8 cellular contexts compared by ENCODE assay signal in the genomic region with DNA sequence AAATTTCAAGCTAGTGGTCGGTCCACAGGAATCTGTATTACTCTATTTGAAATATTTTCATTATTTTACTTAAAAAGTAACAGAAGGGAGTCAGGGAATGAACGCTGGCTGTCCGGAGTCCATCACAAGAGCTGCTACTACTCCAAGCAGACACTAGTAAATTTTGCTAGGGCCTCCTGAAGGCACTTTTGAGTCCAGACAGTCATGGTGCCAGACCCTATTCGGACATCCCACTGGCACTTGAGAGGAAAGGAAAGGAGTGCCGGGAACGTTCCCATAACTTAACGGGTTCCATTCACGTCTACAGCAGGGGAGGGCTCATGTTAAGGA. TPM values are rescaled to one million over a fixed set of nuclear protein-coding genes. Genes with fewer than 3 reads are reported as not detected.
DNase-seq lines count a peak whose midpoint lies in the region; ATAC-seq and TF ChIP-seq lines count a peak whose summit lies in the region.

No MANE protein-coding gene starts in this region.

- peak overlapping the region; percentile 96 for H2AFZ ChIP-seq in mammary epithelial cell (ENCODE audit: low read depth, low read length)

- H3K4me1 Mint-ChIP-seq in naive B cell: peaks cover 19 to 41% (median 41%) of the 10 kb centered on the region in 3 donors

- H3K27ac Mint-ChIP-seq in naive B cell: peak overlapping the region; percentile 92 to 97 (median 96)

- peak overlapping the region; percentile 92 to 98 (median 96) for H3K4me3 Mint-ChIP-seq in naive B cell

- ATAC-seq in GM18907 (IDR thresholded peaks at IDR 0.05; ENCODE audit: unreplicated experiment) (peak; percentile 13), HG03280 (IDR thresholded peaks at IDR 0.05; ENCODE audit: unreplicated experiment) (peak; percentile 2), naive B cell (ENCODE audit: low read depth in 2 of 2) (no peak), HG03039 (IDR thresholded peaks at IDR 0.05; ENCODE audit: unreplicated experiment) (no peak)

- no peaks in the 10 kb centered on the region for H3K36me3 Mint-ChIP-seq in naive B cell

- H3K36me3 ChIP-seq in mammary epithelial cell (ENCODE audit: insufficient read depth, low read length): no peaks in the 10 kb centered on the region

- CTCF ChIA-PET in mammary epithelial cell (lab: Charles Lee; ENCODE audit: low non-redundant PET): no interaction called here

- no peaks in the 10 kb centered on the region for H3K9me3 Mint-ChIP-seq in naive B cell

- intact Hi-C loops in mammary epithelial cell (cut with micrococcal nuclease): loop anchor here (10.0 kb wide), 2 partner anchors 254 to 316 kb away; no protein-coding TSS in a partner anchor

- in situ Hi-C loops in mammary epithelial cell (cut with MboI; ENCODE audit: low sequenced_read_pairs in 2 of 2): no loop called here

- H3K4me2 ChIP-seq in mammary epithelial cell (ENCODE audit: insufficient read depth, low read depth, low read length): peak overlapping the region; percentile 90

- H3K9me3 ChIP-seq in mammary epithelial cell (replicated peaks; ENCODE audit: insufficient read depth, low read length): no peaks in the 10 kb centered on the region

- H3K27me3 Mint-ChIP-seq in naive B cell: no peaks in the 10 kb centered on the region

- H3K4me1 ChIP-seq in mammary epithelial cell (ENCODE audit: insufficient read depth, low read length): peaks cover 14% of the 10 kb centered on the region

- DNase-seq in mammary epithelial cell (no peak), naive B cell (no peak), C1 segment of cervical spinal cord (lab: John Stamatoyannopoulos, UW) (no peak), cerebellar nuclear complex (lab: John Stamatoyannopoulos, UW) (no peak), medulla oblongata (ENCODE audit: extremely low spot score) (no peak)

- WGBS in mammary epithelial cell (ENCODE audit: low coverage, missing lambda C conversion rate): 18% methylated on average over 3 of the region's 8 CpGs

- dilution Hi-C loops in mammary epithelial cell (cut with HindIII; ENCODE audit: low sequenced_read_pairs): loop anchor here (5.0 kb wide), 1 partner anchor 52 kb away; no protein-coding TSS in a partner anchor

- TSS peak; percentile 93 for BruUV-seq in mammary epithelial cell (replicated peaks; lab: Mats Ljungman, UMichigan)

- H3K79me2 ChIP-seq in mammary epithelial cell (ENCODE audit: insufficient read depth, low read length): peaks cover 40% of the 10 kb centered on the region

- H3K27me3 ChIP-seq in mammary epithelial cell (ENCODE audit: insufficient read depth, low read length): no peaks in the 10 kb centered on the region

- peak overlapping the region; percentile 82 for H3K9ac ChIP-seq in mammary epithelial cell (ENCODE audit: insufficient read depth, low read length)

- TF ChIP-seq CTCF in mammary epithelial cell (conservative IDR thresholded peaks at IDR 0.05 in 1 of 2, IDR thresholded peaks at IDR 0.05 in 1 of 2; ENCODE audit: extremely low read depth in 1 of 2, insufficient read depth in 1 of 2, low read depth in 1 of 2, low read length in 2 of 2): no peak

- H4K20me1 ChIP-seq in mammary epithelial cell (ENCODE audit: insufficient read depth, low read length): no peaks in the 10 kb centered on the region

- H3K27ac ChIP-seq in mammary epithelial cell (ENCODE audit: insufficient read depth, low read depth, low read length): peak overlapping the region; percentile 84

- peak overlapping the region; percentile 76 to 96 (median 87) for H3K4me3 ChIP-seq in mammary epithelial cell (replicated peaks in 1 of 3; ENCODE audit: insufficient read depth in 1 of 3, low read depth in 2 of 3, low read length in 3 of 3)

RNA-seq across cellular contexts. Expression of a gene that starts 0.6 kb away (rescaled TPM):
- total RNA-seq in mammary epithelial cell: 10 to 100 TPM; 10.7 to 11.5 TPM
- polyA plus RNA-seq in mammary epithelial cell (5.5 TPM), naive B cell (ENCODE audit: low read depth in 6 of 6) (10 to 100 TPM; 21.9 to 28.2 (median 25.0) TPM)
- polyA minus RNA-seq in mammary epithelial cell: 12.0 TPM

Comparison
In these comparisons a context has a peak if more than half of its experiments do, and no peak if none do; other contexts are left out.
1. ATAC-seq: peak in GM18907 (single experiment) and HG03280 (single experiment); none in naive B cell (0 of 2) and HG03039 (single experiment).